ENCODE assay signal across 1 cellular context in the genomic region with DNA sequence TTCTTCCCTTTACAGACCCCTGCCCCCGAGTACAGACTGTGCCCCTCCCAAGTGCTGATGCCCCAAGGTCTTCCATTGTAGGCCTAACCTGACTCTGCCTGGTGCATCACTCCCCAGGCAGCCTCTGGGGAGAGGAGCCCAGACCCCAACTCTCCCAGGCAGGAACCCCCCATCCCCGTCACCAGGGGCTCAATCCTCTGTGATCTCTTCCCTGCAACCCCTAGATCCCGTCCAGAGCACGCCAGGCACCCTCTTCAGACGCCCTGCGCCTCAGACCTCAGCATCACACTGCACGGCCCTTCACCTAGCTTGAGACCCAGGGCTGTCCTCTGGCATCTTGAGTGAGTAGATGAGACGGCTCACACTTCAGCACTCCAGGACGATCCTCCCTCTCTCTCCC.
TF ChIP-seq lines count a peak whose summit lies in the region.

No MANE protein-coding gene starts in this region.

TF ChIP-seq in HepG2, 621 proteins besides CTCF, POLR2A, EP300 and RAD21:
- TF ChIP-seq GTF3A (CRISPR knock-in tag; conservative IDR thresholded peaks at IDR 0.05) (0 out of 2 replicates have a peak, but pooled peaks have one; percentile 12), ZBTB8A (CRISPR knock-in tag; IDR thresholded peaks at IDR 0.05; ENCODE audit: borderline replicate concordance, low read depth) (0 out of 2 replicates have a peak, but pooled peaks have one; percentile 41), ZNF230 (CRISPR knock-in tag; IDR thresholded peaks at IDR 0.05) (0 out of 2 replicates have a peak, but pooled peaks have one; percentile 16), JUN (CRISPR knock-in tag; IDR thresholded peaks at IDR 0.05) (peak; percentile 10; the same call in 1 of the 2 replicates), ZNF749 (CRISPR knock-in tag; IDR thresholded peaks at IDR 0.05; ENCODE audit: borderline replicate concordance) (no peak), ZBTB42 (CRISPR knock-in tag; IDR thresholded peaks at IDR 0.05) (no peak), ZNF343 (CRISPR knock-in tag; IDR thresholded peaks at IDR 0.05) (0 out of 2 replicates have a peak, but pooled peaks have one; percentile 75), MEF2D (CRISPR knock-in tag; IDR thresholded peaks at IDR 0.05) (no peak), REPIN1 (CRISPR knock-in tag; IDR thresholded peaks at IDR 0.05; ENCODE audit: borderline replicate concordance, low read depth) (no peak), CREB1 (IDR thresholded peaks at IDR 0.05) (no peak), CREB1 (CRISPR knock-in tag; IDR thresholded peaks at IDR 0.05) (no peak)
- TF ChIP-seq, protein P1, sequence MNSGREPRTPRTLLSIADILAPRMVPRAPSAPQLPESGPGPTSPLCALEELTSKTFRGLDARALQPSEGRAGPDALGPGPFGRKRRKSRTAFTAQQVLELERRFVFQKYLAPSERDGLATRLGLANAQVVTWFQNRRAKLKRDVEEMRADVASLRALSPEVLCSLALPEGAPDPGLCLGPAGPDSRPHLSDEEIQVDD (CRISPR knock-in tag; IDR thresholded peaks at IDR 0.05; ENCODE audit: borderline replicate concordance), result no peak
- TF ChIP-seq, protein P2, sequence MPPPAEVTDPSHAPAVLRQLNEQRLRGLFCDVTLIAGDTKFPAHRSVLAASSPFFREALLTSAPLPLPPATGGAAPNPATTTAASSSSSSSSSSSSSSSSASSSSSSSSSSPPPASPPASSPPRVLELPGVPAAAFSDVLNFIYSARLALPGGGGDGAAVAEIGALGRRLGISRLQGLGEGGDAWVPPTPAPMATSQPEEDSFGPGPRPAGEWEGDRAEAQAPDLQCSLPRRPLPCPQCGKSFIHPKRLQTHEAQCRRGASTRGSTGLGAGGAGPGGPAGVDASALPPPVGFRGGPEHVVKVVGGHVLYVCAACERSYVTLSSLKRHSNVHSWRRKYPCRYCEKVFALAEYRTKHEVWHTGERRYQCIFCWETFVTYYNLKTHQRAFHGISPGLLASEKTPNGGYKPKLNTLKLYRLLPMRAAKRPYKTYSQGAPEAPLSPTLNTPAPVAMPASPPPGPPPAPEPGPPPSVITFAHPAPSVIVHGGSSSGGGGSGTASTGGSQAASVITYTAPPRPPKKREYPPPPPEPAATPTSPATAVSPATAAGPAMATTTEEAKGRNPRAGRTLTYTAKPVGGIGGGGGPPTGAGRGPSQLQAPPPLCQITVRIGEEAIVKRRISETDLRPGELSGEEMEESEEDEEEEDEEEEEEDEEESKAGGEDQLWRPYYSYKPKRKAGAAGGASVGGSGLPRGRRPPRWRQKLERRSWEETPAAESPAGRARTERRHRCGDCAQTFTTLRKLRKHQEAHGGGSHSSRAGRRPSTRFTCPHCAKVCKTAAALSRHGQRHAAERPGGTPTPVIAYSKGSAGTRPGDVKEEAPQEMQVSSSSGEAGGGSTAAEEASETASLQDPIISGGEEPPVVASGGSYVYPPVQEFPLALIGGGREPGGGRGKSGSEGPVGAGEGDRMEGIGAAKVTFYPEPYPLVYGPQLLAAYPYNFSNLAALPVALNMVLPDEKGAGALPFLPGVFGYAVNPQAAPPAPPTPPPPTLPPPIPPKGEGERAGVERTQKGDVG (CRISPR knock-in tag; IDR thresholded peaks at IDR 0.05; ENCODE audit: borderline replicate concordance), result 0 out of 2 replicates have a peak, but pooled peaks have one; percentile 1
- TF ChIP-seq, protein P3, sequence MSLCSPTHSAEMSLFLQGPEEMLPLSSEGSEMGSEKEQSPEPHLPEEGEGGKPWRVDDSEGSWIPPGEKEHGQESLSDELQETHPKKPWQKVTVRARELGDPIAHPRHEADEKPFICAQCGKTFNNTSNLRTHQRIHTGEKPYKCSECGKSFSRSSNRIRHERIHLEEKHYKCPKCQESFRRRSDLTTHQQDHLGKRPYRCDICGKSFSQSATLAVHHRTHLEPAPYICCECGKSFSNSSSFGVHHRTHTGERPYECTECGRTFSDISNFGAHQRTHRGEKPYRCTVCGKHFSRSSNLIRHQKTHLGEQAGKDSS (CRISPR knock-in tag; IDR thresholded peaks at IDR 0.05; ENCODE audit: borderline replicate concordance, low read depth), result 0 out of 2 replicates have a peak, but pooled peaks have one; percentile 6
- TF ChIP-seq, protein P4, sequence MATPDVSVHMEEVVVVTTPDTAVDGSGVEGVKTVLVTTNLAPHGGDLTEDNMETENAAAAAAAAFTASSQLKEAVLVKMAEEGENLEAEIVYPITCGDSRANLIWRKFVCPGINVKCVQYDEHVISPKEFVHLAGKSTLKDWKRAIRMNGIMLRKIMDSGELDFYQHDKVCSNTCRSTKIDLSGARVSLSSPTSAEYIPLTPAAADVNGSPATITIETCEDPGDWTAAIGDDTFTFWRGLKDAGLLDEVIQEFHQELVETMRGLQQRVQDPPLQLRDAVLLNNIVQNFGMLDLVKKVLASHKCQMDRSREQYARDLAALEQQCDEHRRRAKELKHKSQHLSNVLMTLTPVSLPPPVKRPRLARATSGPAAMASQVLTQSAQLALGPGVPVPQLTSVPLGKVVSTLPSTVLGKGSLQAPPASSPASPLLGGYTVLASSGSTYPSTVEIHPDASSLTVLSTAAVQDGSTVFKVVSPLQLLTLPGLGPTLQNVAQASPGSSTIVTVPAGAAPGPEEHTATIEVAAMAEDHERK (CRISPR knock-in tag; IDR thresholded peaks at IDR 0.05; ENCODE audit: low read depth), result no peak
